Comparison of ENCODE assay signal across 27 cellular contexts in genomic region chr10:29773675-29774091, GRCh38.
"Had no signal": no experiment of that assay in that cellular context is flagged by ENCODE, and none has a peak within 500 bp of the region (broad histone marks: within the 10 kb centered on the region; RNA-seq: fewer than 3 reads in every experiment).

No MANE protein-coding gene starts in this region.

- ATAC-seq: activated CD8-positive, alpha-beta T cell treated with anti-CD3 and anti-CD28 coated beads, Interleukin-2, amount 10 ng/mL, durations not matched to agents 7 days and 5 days; Panc1; WTC11 had no signal

- H3K4me1 ChIP-seq: adrenal gland, SJCRH30 had no signal

- H3K36me3 ChIP-seq: adrenal gland, SJCRH30 had no signal

- H3K27me3 ChIP-seq: adrenal gland, SJCRH30 had no signal

- H3K4me3 ChIP-seq: adrenal gland, SJCRH30 had no signal

- H3K9me3 Mint-ChIP-seq: T-helper 1 cell treated with Interleukin-12 subunit alpha and Interleukin-12 subunit beta and Interleukin-4 antibody, amounts not matched to agents 30 μg/mL and 1 μg/mL, for 36 hours had no signal

- H3K27ac ChIP-seq: adrenal gland, RWPE1, SJCRH30 had no signal

- H3K9me3 ChIP-seq: adrenal gland had no signal

- H3K4me3 Mint-ChIP-seq: activated CD8-positive, alpha-beta T cell treated with anti-CD3 and anti-CD28 coated beads, Interleukin-2, amount 10 ng/mL, durations not matched to agents 7 days and 5 days; activated naive CD8-positive, alpha-beta T cell treated with anti-CD3 and anti-CD28 coated beads, Interleukin-2, amount 10 ng/mL, durations not matched to agents 7 days and 5 days; T-helper 1 cell treated with Interleukin-12 subunit alpha and Interleukin-12 subunit beta and Interleukin-4 antibody, amounts not matched to agents 30 μg/mL and 1 μg/mL, for 36 hours; WTC11 had no signal

- H3K27ac Mint-ChIP-seq: activated CD8-positive, alpha-beta T cell treated with anti-CD3 and anti-CD28 coated beads, Interleukin-2, amount 10 ng/mL, durations not matched to agents 7 days and 5 days; activated naive CD8-positive, alpha-beta T cell treated with anti-CD3 and anti-CD28 coated beads, Interleukin-2, amount 10 ng/mL, durations not matched to agents 7 days and 5 days; T-helper 1 cell treated with Interleukin-12 subunit alpha and Interleukin-12 subunit beta and Interleukin-4 antibody, amounts not matched to agents 30 μg/mL and 1 μg/mL, for 36 hours; WTC11 had no signal

- DNase-seq: activated CD4-positive, alpha-beta T cell treated with anti-CD3 and anti-CD28 coated beads for 48 hours; activated CD4-positive, alpha-beta T cell treated with anti-CD3 and anti-CD28 coated beads, Interleukin-2, amount 50 U/mL, for 4 hours; activated CD4-positive, CD25-positive, alpha-beta regulatory T cell treated with anti-CD3 and anti-CD28 coated beads, Interleukin-2, amount 50 U/mL, for 72 hours; activated CD8-positive, alpha-beta memory T cell treated with anti-CD3 and anti-CD28 coated beads, Interleukin-2, amount 50 U/mL, for 48 hours; activated CD8-positive, alpha-beta T cell treated with anti-CD3 and anti-CD28 coated beads, Interleukin-2, amount 10 ng/mL, durations not matched to agents 7 days and 5 days; activated naive CD4-positive, alpha-beta T cell treated with anti-CD3 and anti-CD28 coated beads, Interleukin-2, amount 50 U/mL, for 16 hours; activated naive CD8-positive, alpha-beta T cell treated with anti-CD3 and anti-CD28 coated beads, Interleukin-2, amount 10 ng/mL, durations not matched to agents 7 days and 5 days; activated T-cell treated with anti-CD3 and anti-CD28 coated beads, Interleukin-2, amount 50 U/mL, for 1 hour; adrenal gland; anterior cingulate cortex; cerebellar nuclear complex; NCI-H1092; NCI-H1417; NCI-H1694 treated with DMSO at 0.1 percent for 48 hours; NCI-H2029 treated with DMSO at 0.1 percent for 48 hours; NCI-H345; NCI-H510A; NCI-H526 treated with DMSO at 0.1 percent for 48 hours; NK-92 treated with Interleukin-12 subunit alpha and Interleukin-12 subunit beta, amount 100 ng/mL, for 24 hours; OCI-M1; Right ventricle myocardium superior; SJCRH30; T-helper 9 cell had no signal
